ENCODE assay signal across 17 cellular contexts in genomic region chr12:65308601-65309071, GRCh38. TPM values are rescaled to one million over a fixed set of nuclear protein-coding genes. Genes with fewer than 3 reads are reported as not detected.
DNase-seq lines count a peak whose midpoint lies in the region; ATAC-seq and TF ChIP-seq lines count a peak whose summit lies in the region.
"Had no signal": no experiment of that assay in that cellular context is flagged by ENCODE, and none has a peak within 500 bp of the region (broad histone marks: within the 10 kb centered on the region; RNA-seq: fewer than 3 reads in every experiment).

No MANE protein-coding gene starts in this region.

- H3K79me2 ChIP-seq in PC-9 (ENCODE audit: low read depth): no peaks in the 10 kb centered on the region

- no peaks in the 10 kb centered on the region for H3K36me3 ChIP-seq in SK-N-MC (ENCODE audit: insufficient read depth, low read length)
- no peaks in the 10 kb centered on the region for H3K36me3 ChIP-seq in PC-9 (ENCODE audit: low read depth)
- H3K36me3 ChIP-seq in ovary: no peaks in the 10 kb centered on the region
- H3K36me3 ChIP-seq: esophagus squamous epithelium, prostate gland had no signal

- H3K4me3 ChIP-seq in SK-N-MC: peak overlapping the region; percentile 69
- H3K4me3 ChIP-seq in PC-9: no peak overlapping the region
- no peak overlapping the region for H3K4me3 ChIP-seq in ovary
- H3K4me3 ChIP-seq: esophagus squamous epithelium, prostate gland, testis had no signal

- no peaks in the 10 kb centered on the region for H3K9me2 ChIP-seq in PC-9 (ENCODE audit: insufficient read depth)

- no peak for TF ChIP-seq CTCF in PC-9 (conservative IDR thresholded peaks at IDR 0.05)
- TF ChIP-seq CTCF in ovary (IDR thresholded peaks at IDR 0.05): no peak

- CTCF ChIA-PET in PC-9 (lab: Charles Lee): interaction anchor here (0.6 kb wide), 1 partner anchor 194 kb away, joined by 4 read pairs; no protein-coding TSS in a partner anchor

- H3K4me2 ChIP-seq in PC-9: no peak overlapping the region

- no peaks in the 10 kb centered on the region for H3F3A ChIP-seq in PC-9 (ENCODE audit: insufficient read depth, low read depth)

- WGBS in ovary, 3 donors: 36 to 56% (median 52%) methylated on average over 3 of the region's 3 CpGs

- no peaks in the 10 kb centered on the region for H4K20me1 ChIP-seq in PC-9 (ENCODE audit: insufficient read depth)

- POLR2A ChIA-PET in PC-9 (lab: Charles Lee; ENCODE audit: unreplicated experiment): no interaction called here

- no peaks in the 10 kb centered on the region for H3K4me1 ChIP-seq in PC-9 (replicated peaks; ENCODE audit: insufficient read depth)
- no peaks in the 10 kb centered on the region for H3K4me1 ChIP-seq in ovary (ENCODE audit: insufficient read depth)
- H3K4me1 ChIP-seq: prostate gland had no signal

- intact Hi-C loops in PC-9 (cut with micrococcal nuclease; ENCODE audit: unreplicated experiment): no loop called here
- intact Hi-C loops in ovary (cut with DNase I): no loop called here

- peak overlapping the region; percentile 49 for H3K9ac ChIP-seq in SK-N-MC (ENCODE audit: insufficient read length)

- DNase-seq in A172 (ENCODE audit: low spot score) (peak; percentile 14), G401 (ENCODE audit: low spot score) (peak; percentile 30), SK-N-MC (ENCODE audit: low read depth, low spot score) (no peak), fibroblast of peridontal ligament (ENCODE audit: extremely low read depth) (peak; percentile 24), PC-9 (no peak), hepatic stellate cell (ENCODE audit: low spot score) (no peak), ovary (no peak)
- DNase-seq: activated CD4-positive, alpha-beta T cell treated with anti-CD3 and anti-CD28 coated beads for 36 hours; activated naive CD8-positive, alpha-beta T cell treated with anti-CD3 and anti-CD28 coated beads for 36 hours; DMS153; esophagus squamous epithelium; NCI-H1092 treated with DMSO at 0.1 percent for 48 hours; NCI-H2171 treated with DMSO at 0.1 percent for 48 hours; testis had no signal

- no peak for ATAC-seq in GM21515 (IDR thresholded peaks at IDR 0.05; ENCODE audit: unreplicated experiment)
- ATAC-seq: activated CD4-positive, alpha-beta T cell treated with anti-CD3 and anti-CD28 coated beads for 36 hours; HepG2 had no signal

- no peaks in the 10 kb centered on the region for H3K9me3 ChIP-seq in SK-N-MC (ENCODE audit: low read depth, low read length)
- no peaks in the 10 kb centered on the region for H3K9me3 ChIP-seq in PC-9 (ENCODE audit: insufficient read depth, low read depth)
- no peaks in the 10 kb centered on the region for H3K9me3 ChIP-seq in ovary
- H3K9me3 ChIP-seq: esophagus squamous epithelium, prostate gland, testis had no signal

- H3K27me3 ChIP-seq in PC-9 (ENCODE audit: insufficient read depth, low read depth) (no peaks in the 10 kb centered on the region), ovary (no peaks in the 10 kb centered on the region)
- H3K27me3 ChIP-seq: esophagus squamous epithelium had no signal

- TF ChIP-seq EP300 in ovary (IDR thresholded peaks at IDR 0.05): no peak

- TF ChIP-seq POLR2A in ovary (IDR thresholded peaks at IDR 0.05): no peak

- no peak overlapping the region for H2AFZ ChIP-seq in PC-9

- no TSS peak for BruUV-seq in PC-9 (replicated peaks; lab: Mats Ljungman, UMichigan)

- peak overlapping the region; percentile 94 for H3K27ac ChIP-seq in SK-N-MC
- H3K27ac ChIP-seq in PC-9: no peak overlapping the region
- no peak overlapping the region for H3K27ac ChIP-seq in ovary
- H3K27ac ChIP-seq: prostate gland, testis had no signal

- in situ Hi-C loops in G401 (cut with HindIII; ENCODE audit: low sequenced_read_pairs): no loop called here

RNA-seq across cellular contexts. Expression of gene MSRB3, which starts 30.2 kb away (rescaled TPM):
- total RNA-seq in A172 (2014; rRNA removed; shearing (Covaris generic)): 5.1 and 6.3 TPM in 2 replicates
- 132 and 147 TPM in 2 replicates for total RNA-seq in G401 (2014; rRNA removed; shearing (Covaris generic))
- total RNA-seq in PC-9 (2021): 0.55 and 1.2 TPM in 2 replicates
- 10 to 100 TPM; 14.9 to 58.8 (median 27.1) TPM for total RNA-seq in ovary
- 10 to 100 TPM; 21.1 to 58.8 TPM for polyA plus RNA-seq in ovary
- total RNA-seq: activated naive CD8-positive, alpha-beta T cell treated with anti-CD3 and anti-CD28 coated beads for 36 hours had no signal

Comparison
In these comparisons a context has a peak if more than half of its experiments do, and no peak if none do; other contexts are left out.
1. DNase-seq: peak in A172 (single experiment), G401 (single experiment) and fibroblast of peridontal ligament (single experiment); none in SK-N-MC (single experiment), PC-9 (0 of 2), hepatic stellate cell (single experiment) and ovary (0 of 5).